8 cellular contexts compared by ENCODE assay signal in the genomic region with DNA sequence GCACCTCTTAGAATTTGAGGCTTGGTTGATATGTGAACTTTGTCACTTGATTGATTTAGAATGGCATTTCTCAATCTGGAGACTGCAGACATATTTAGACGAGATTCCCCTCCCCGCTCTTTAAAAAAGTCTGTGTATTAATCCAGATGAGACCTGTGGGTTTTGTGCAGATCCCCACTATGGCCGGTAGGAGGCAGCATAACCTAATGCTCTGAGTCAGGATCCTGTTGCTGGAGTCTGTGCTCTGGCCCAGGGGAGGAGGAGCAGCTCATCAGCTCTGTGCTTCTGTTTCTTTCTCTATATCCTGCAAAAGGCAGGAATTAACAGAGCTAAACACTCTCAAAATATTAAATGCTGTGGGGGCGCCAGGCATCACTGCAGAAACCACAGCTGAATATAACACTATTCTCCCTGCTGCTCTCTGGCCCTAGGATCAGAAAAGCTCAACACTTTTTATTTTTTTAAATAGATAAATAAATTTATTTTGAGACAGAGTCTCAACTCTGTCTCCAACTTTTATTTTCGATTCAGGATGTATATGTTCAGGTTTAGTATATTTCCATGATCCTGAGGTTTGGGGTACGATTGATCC. TPM values are rescaled to one million over a fixed set of nuclear protein-coding genes. Genes with fewer than 3 reads are reported as not detected.
DNase-seq lines count a peak whose midpoint lies in the region; ATAC-seq and TF ChIP-seq lines count a peak whose summit lies in the region.

No MANE protein-coding gene starts in this region.

- DNase-seq in DMS 273 treated with DMSO at 0.1 percent for 48 hours (lab: John Stamatoyannopoulos, UW), result peak; percentile 25
- DNase-seq in RWPE1 (ENCODE audit: low spot score), result peak; percentile 91
- DNase-seq in activated T-helper 9 cell treated with anti-CD3 and anti-CD28 coated beads, Interleukin-2, amount 50 U/mL, for 16 hours (ENCODE audit: low read depth), result peak; percentile 29
- DNase-seq in foreskin melanocyte, result peak; percentile 76
- peak; percentile 95 for DNase-seq in osteoblast (ENCODE audit: insufficient read length, low spot score, missing footprints)

- H2AFZ ChIP-seq in Loucy (ENCODE audit: low read length) (peak overlapping the region; percentile 70; the same call in 1 of the 2 replicates), osteoblast (ENCODE audit: low read length) (no peak overlapping the region)

- no peaks in the 10 kb centered on the region for H3F3A ChIP-seq in Loucy (ENCODE audit: low read depth)

- H3K9ac ChIP-seq in Loucy (ENCODE audit: low read depth, low read length, poor library complexity, severe bottlenecking), result no peak overlapping the region

- no peaks in the 10 kb centered on the region for H3K9me2 ChIP-seq in Loucy (replicated peaks; ENCODE audit: low read depth, low read length)

- no peaks in the 10 kb centered on the region for H3K27me3 ChIP-seq in Loucy (ENCODE audit: insufficient read depth, low read length, poor library complexity, severe bottlenecking)
- H3K27me3 ChIP-seq in osteoblast (ENCODE audit: insufficient read depth, low read length), result peaks cover 15% of the 10 kb centered on the region

- TF ChIP-seq CTCF in Loucy (conservative IDR thresholded peaks at IDR 0.05; ENCODE audit: low read length), result peak; percentile 99
- peak; percentile 89 for TF ChIP-seq CTCF in RWPE1 (conservative IDR thresholded peaks at IDR 0.05; ENCODE audit: low read depth)
- TF ChIP-seq CTCF in osteoblast (IDR thresholded peaks at IDR 0.05; ENCODE audit: extremely low read depth, low read depth, low read length), result peak; percentile 99

- H3K79me2 ChIP-seq in Loucy (ENCODE audit: insufficient read depth, low read length) (no peaks in the 10 kb centered on the region), osteoblast (ENCODE audit: insufficient read depth, low read length) (no peaks in the 10 kb centered on the region)

- H3K4me3 ChIP-seq in Loucy (ENCODE audit: low read length, poor library complexity, severe bottlenecking) (no peak overlapping the region), osteoblast (ENCODE audit: insufficient read depth, low read length) (no peak overlapping the region)

- H3K36me3 ChIP-seq in Loucy (ENCODE audit: insufficient read depth, low read length) (no peaks in the 10 kb centered on the region), osteoblast (ENCODE audit: insufficient read depth, low read length) (no peaks in the 10 kb centered on the region)

- CTCF ChIA-PET in RWPE1 (lab: Yijun Ruan, JAX), result interaction anchor here (0.5 to 3.0 kb wide), 13 partner anchors 11 to 661 kb away, joined by 3 to 31 read pairs (median 3); a partner anchor contains a TSS

- peak; percentile 73 for ATAC-seq in GM21528 (IDR thresholded peaks at IDR 0.05; ENCODE audit: low FRiP score, unreplicated experiment)
- ATAC-seq in GM21360 (IDR thresholded peaks at IDR 0.05; ENCODE audit: unreplicated experiment), result no peak

- H3K27ac ChIP-seq in RWPE1, result no peak overlapping the region
- H3K27ac ChIP-seq in osteoblast (ENCODE audit: low read depth, low read length), result no peak overlapping the region

- H3K9me3 ChIP-seq in Loucy (ENCODE audit: insufficient read depth, low read depth, low read length), result no peaks in the 10 kb centered on the region
- no peaks in the 10 kb centered on the region for H3K9me3 ChIP-seq in osteoblast (ENCODE audit: low read depth, low read length)

- no peaks in the 10 kb centered on the region for H3K4me1 ChIP-seq in Loucy (ENCODE audit: insufficient read depth, low read length, poor library complexity, severe bottlenecking)
- H3K4me1 ChIP-seq in osteoblast (ENCODE audit: insufficient read depth, low read length), result no peaks in the 10 kb centered on the region

- POLR2A ChIA-PET in RWPE1 (lab: Yijun Ruan, JAX; ENCODE audit: low non-redundant PET), result no interaction called here

- H3K4me2 ChIP-seq in Loucy (ENCODE audit: low read depth, low read length, poor library complexity, severe bottlenecking) (no peak overlapping the region), osteoblast (ENCODE audit: insufficient read depth, low read length) (no peak overlapping the region)

- H4K20me1 ChIP-seq in Loucy (ENCODE audit: insufficient read depth, low read length, poor library complexity, severe bottlenecking) (no peaks in the 10 kb centered on the region), osteoblast (ENCODE audit: insufficient read depth, low read length) (no peaks in the 10 kb centered on the region)

RNA-seq across cellular contexts. Expression of a gene that starts 23.9 kb away (rescaled TPM):
- 31.1 and 37.4 TPM in 2 replicates for total RNA-seq in osteoblast

Comparison
In these comparisons a context has a peak if more than half of its experiments do, and no peak if none do; other contexts are left out.
1. DNase-seq: peak in every context shown above with its lines; median percentile 95 in osteoblast; 91 in RWPE1; 76 in foreskin melanocyte; 29 in activated T-helper 9 cell treated with anti-CD3 and anti-CD28 coated beads, Interleukin-2, amount 50 U/mL, for 16 hours; 25 in DMS 273 treated with DMSO at 0.1 percent for 48 hours.